Comparison of ENCODE assay signal across 20 cellular contexts in genomic region chr5:59158165-59158564, GRCh38.
DNase-seq lines count a peak whose midpoint lies in the region; ATAC-seq and TF ChIP-seq lines count a peak whose summit lies in the region.
"Had no signal": no experiment of that assay in that cellular context is flagged by ENCODE, and none has a peak within 500 bp of the region (broad histone marks: within the 10 kb centered on the region; RNA-seq: fewer than 3 reads in every experiment).

No MANE protein-coding gene starts in this region.

- TF ChIP-seq RAD21 in IMR-90 (IDR thresholded peaks at IDR 0.05; ENCODE audit: low read length), result no peak

- peaks cover 2% of the 10 kb centered on the region; the same call in 1 of the 2 replicates for H3K4me1 ChIP-seq in IMR-90 (ENCODE audit: control insufficient read depth, insufficient read depth, low read length)
- H3K4me1 ChIP-seq in heart left ventricle, result peaks cover 0 to 33% (median 12%) of the 10 kb centered on the region in 12 donors
- H3K4me1 ChIP-seq in BE2C, result peaks cover 5% of the 10 kb centered on the region; the same call in 1 of the 2 replicates

- no peak overlapping the region for H4K91ac ChIP-seq in IMR-90 (ENCODE audit: insufficient read depth, low read depth, low read length)

- ATAC-seq in IMR-90 (ENCODE audit: low read depth) (no peak), heart left ventricle (peak; percentile 97 to 99 (median 98)), HG03460 (IDR thresholded peaks at IDR 0.05; ENCODE audit: unreplicated experiment) (no peak), HG02884 (IDR thresholded peaks at IDR 0.05; ENCODE audit: unreplicated experiment) (no peak)

- no peak overlapping the region for H3K4ac ChIP-seq in IMR-90 (ENCODE audit: low read depth, low read length)

- H2BK15ac ChIP-seq in IMR-90 (ENCODE audit: low read depth, low read length), result no peak overlapping the region

- H2BK5ac ChIP-seq in IMR-90 (ENCODE audit: low read depth, low read length, poor library complexity, severe bottlenecking), result no peak overlapping the region

- H3K18ac ChIP-seq in IMR-90 (ENCODE audit: low read depth, low read length), result peak overlapping the region; percentile 29; the same call in 1 of the 2 replicates

- H3K9ac ChIP-seq in IMR-90 (ENCODE audit: low read depth, low read length), result no peak overlapping the region
- H3K9ac ChIP-seq: KMS-11 had no signal

- H3K9me3 ChIP-seq in IMR-90 (ENCODE audit: control insufficient read depth, insufficient read depth, low read length) (no peaks in the 10 kb centered on the region), heart left ventricle (no peaks in the 10 kb centered on the region), BE2C (no peaks in the 10 kb centered on the region)
- H3K9me3 ChIP-seq: sigmoid colon, tibial nerve had no signal

- no peak overlapping the region for H2AK5ac ChIP-seq in IMR-90 (ENCODE audit: low read depth, low read length)

- DNase-seq in IMR-90 (peak; percentile 22), SW480 (ENCODE audit: low spot score) (peak; percentile 42), heart left ventricle (peak in 3 of 5 donors; percentile 21 to 46 (median 26)), renal cortical epithelial cell (ENCODE audit: low read depth) (peak; percentile 40), BE2C (no peak)
- DNase-seq: activated CD4-positive, alpha-beta T cell treated with anti-CD3 and anti-CD28 coated beads, Interleukin-2, amount 50 U/mL, for 48 hours; activated naive CD8-positive, alpha-beta T cell treated with anti-CD3 and anti-CD28 coated beads, Interleukin-2, amount 10 ng/mL, durations not matched to agents 7 days and 5 days; activated T-cell treated with anti-CD3 and anti-CD28 coated beads, Interleukin-2, amount 50 U/mL, for 48 hours; C1 segment of cervical spinal cord; immature natural killer cell; NCI-H1436; occipital lobe; sigmoid colon; stimulated activated CD4-positive, alpha-beta T cell treated with anti-CD3 and anti-CD28 coated beads, Interleukin-4, amount 100 ng/mL, for 1 hour; stimulated activated CD8-positive, alpha-beta memory T cell treated with anti-CD3 and anti-CD28 coated beads, Interleukin-4, amount 100 ng/mL, for 48 hours had no signal

- no peak overlapping the region for H2AK9ac ChIP-seq in IMR-90 (replicated peaks; ENCODE audit: low read depth, low read length, poor library complexity)

- BruUV-seq in IMR-90 (replicated peaks; lab: Mats Ljungman, UMichigan), result no TSS peak

- in situ Hi-C loops in IMR-90 (cut with MboI; ENCODE audit: low sequenced_read_pairs), result loop anchor here (25.0 kb wide), 1 partner anchor 671 kb away; the partner anchor contains the start of gene GAPT

- H3K27ac ChIP-seq in IMR-90 (ENCODE audit: insufficient read depth, low read length) (no peak overlapping the region), heart left ventricle (peak overlapping the region; percentile 38 to 85 (median 74))
- H3K27ac ChIP-seq: KMS-11, SK-N-MC, tibial nerve had no signal

- H3K9me1 ChIP-seq in IMR-90 (ENCODE audit: insufficient read depth, low read length), result no peaks in the 10 kb centered on the region

- no peaks in the 10 kb centered on the region for H4K20me1 ChIP-seq in IMR-90 (ENCODE audit: insufficient read depth, low read length)

- WGBS in IMR-90 (ENCODE audit: extremely low coverage in 2 of 2, insufficient read length in 1 of 2), 2 experiments, result no CpG with 5 or more reads among the region's 2 CpGs
- 22 to 30% (median 26%) methylated on average over 2 of the region's 2 CpGs for WGBS in heart left ventricle, 4 donors

- H3K4me2 ChIP-seq in IMR-90 (ENCODE audit: low read depth, low read length), result no peak overlapping the region
- H3K4me2 ChIP-seq: KMS-11 had no signal

- no peaks in the 10 kb centered on the region for H3K79me1 ChIP-seq in IMR-90 (ENCODE audit: low read depth in 1 of 2, low read length in 2 of 2)

- TF ChIP-seq POLR2A in IMR-90 (IDR thresholded peaks at IDR 0.05; ENCODE audit: low read depth, low read length), result no peak
- TF ChIP-seq POLR2A in heart left ventricle (IDR thresholded peaks at IDR 0.05), result peak in 1 of 2 donors; percentile 18

- H3K4me3 ChIP-seq in IMR-90 (ENCODE audit: insufficient read depth, low read depth, low read length), result no peak overlapping the region
- no peak overlapping the region for H3K4me3 ChIP-seq in heart left ventricle
- no peak overlapping the region for H3K4me3 ChIP-seq in BE2C (ENCODE audit: low read depth, low read length)
- H3K4me3 ChIP-seq: sigmoid colon, SK-N-MC, tibial nerve had no signal

- H2BK20ac ChIP-seq in IMR-90 (ENCODE audit: low read depth, low read length), result no peak overlapping the region

- dilution Hi-C loops in IMR-90 (cut with HindIII; ENCODE audit: low sequenced_read_pairs, unreplicated experiment), result no loop called here

- no peak overlapping the region for H4K8ac ChIP-seq in IMR-90 (ENCODE audit: low read depth in 2 of 2, low read length in 2 of 2)

- no peak overlapping the region for H4K5ac ChIP-seq in IMR-90 (ENCODE audit: low read depth, low read length)

- no peak overlapping the region for H3K23ac ChIP-seq in IMR-90 (ENCODE audit: low read depth, low read length)

- TF ChIP-seq CTCF in IMR-90 (conservative IDR thresholded peaks at IDR 0.05; ENCODE audit: low read depth, low read length) (no peak), heart left ventricle (IDR thresholded peaks at IDR 0.05) (no peak), BE2C (IDR thresholded peaks at IDR 0.05; ENCODE audit: low read depth, low read length) (no peak)

- no peak overlapping the region for H2BK120ac ChIP-seq in IMR-90 (ENCODE audit: low read depth, low read length)

- H3K36me3 ChIP-seq in IMR-90 (ENCODE audit: control insufficient read depth, insufficient read depth, low read length) (no peaks in the 10 kb centered on the region), heart left ventricle (no peaks in the 10 kb centered on the region), BE2C (no peaks in the 10 kb centered on the region)
- H3K36me3 ChIP-seq: sigmoid colon, tibial nerve had no signal

- no peak overlapping the region for H2AFZ ChIP-seq in IMR-90 (replicated peaks; ENCODE audit: low read length, poor library complexity)

- H3K14ac ChIP-seq in IMR-90 (replicated peaks; ENCODE audit: low read depth, low read length), result no peak overlapping the region

- CTCF ChIA-PET in IMR-90 (lab: Yijun Ruan, JAX), result interaction anchor here (0.6 kb wide), 1 partner anchor 1803 kb away, joined by 3 read pairs; no protein-coding TSS in a partner anchor

- intact Hi-C loops in IMR-90 (cut with micrococcal nuclease), result no loop called here
- intact Hi-C loops in heart left ventricle (cut with DNase I), result loop anchor here in 1 of 10 donors (10.0 kb wide), 1 partner anchor 233 kb away; no protein-coding TSS in a partner anchor

- POLR2A ChIA-PET in IMR-90 (lab: Charles Lee; ENCODE audit: unreplicated experiment), result no interaction called here

- H3K56ac ChIP-seq in IMR-90 (ENCODE audit: extremely low read depth, insufficient read depth, low read length), result no peak overlapping the region

- H3K27me3 ChIP-seq in IMR-90 (ENCODE audit: control insufficient read depth, insufficient read depth, low read length) (no peaks in the 10 kb centered on the region), heart left ventricle (no peaks in the 10 kb centered on the region), BE2C (no peaks in the 10 kb centered on the region)
- H3K27me3 ChIP-seq: sigmoid colon, tibial nerve had no signal

TF ChIP-seq in IMR-90, 13 proteins besides CTCF, POLR2A, EP300 and RAD21:
- no peak for TF ChIP-seq CHD1 (IDR thresholded peaks at IDR 0.05; ENCODE audit: low read depth, low read length)
- TF ChIP-seq MAFK (IDR thresholded peaks at IDR 0.05; ENCODE audit: low read depth, low read length), result no peak
- no peak for TF ChIP-seq RFX5 (IDR thresholded peaks at IDR 0.05; ENCODE audit: low read depth, low read length)
- no peak for TF ChIP-seq MXI1 (IDR thresholded peaks at IDR 0.05; ENCODE audit: borderline replicate concordance, low read depth, low read length)
- no peak for TF ChIP-seq SMC3 (IDR thresholded peaks at IDR 0.05; ENCODE audit: low read depth, low read length)
- no peak for TF ChIP-seq FOS (IDR thresholded peaks at IDR 0.05; ENCODE audit: low read depth, low read length)
- no peak for TF ChIP-seq CEBPB (IDR thresholded peaks at IDR 0.05; ENCODE audit: low read depth, low read length)
- TF ChIP-seq, protein P1, sequence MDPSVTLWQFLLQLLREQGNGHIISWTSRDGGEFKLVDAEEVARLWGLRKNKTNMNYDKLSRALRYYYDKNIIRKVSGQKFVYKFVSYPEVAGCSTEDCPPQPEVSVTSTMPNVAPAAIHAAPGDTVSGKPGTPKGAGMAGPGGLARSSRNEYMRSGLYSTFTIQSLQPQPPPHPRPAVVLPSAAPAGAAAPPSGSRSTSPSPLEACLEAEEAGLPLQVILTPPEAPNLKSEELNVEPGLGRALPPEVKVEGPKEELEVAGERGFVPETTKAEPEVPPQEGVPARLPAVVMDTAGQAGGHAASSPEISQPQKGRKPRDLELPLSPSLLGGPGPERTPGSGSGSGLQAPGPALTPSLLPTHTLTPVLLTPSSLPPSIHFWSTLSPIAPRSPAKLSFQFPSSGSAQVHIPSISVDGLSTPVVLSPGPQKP (IDR thresholded peaks at IDR 0.05; ENCODE audit: borderline replicate concordance, low read depth, low read length), result no peak
- no peak for TF ChIP-seq MAZ (IDR thresholded peaks at IDR 0.05; ENCODE audit: borderline replicate concordance, low read depth, low read length)
- no peak for TF ChIP-seq RCOR1 (IDR thresholded peaks at IDR 0.05; ENCODE audit: insufficient replicate concordance, low read length)
- TF ChIP-seq NFE2L2 (IDR thresholded peaks at IDR 0.05; ENCODE audit: low read depth, low read length), result no peak
- no peak for TF ChIP-seq BHLHE40 (IDR thresholded peaks at IDR 0.05; ENCODE audit: low read depth, low read length)
- TF ChIP-seq, protein P2, sequence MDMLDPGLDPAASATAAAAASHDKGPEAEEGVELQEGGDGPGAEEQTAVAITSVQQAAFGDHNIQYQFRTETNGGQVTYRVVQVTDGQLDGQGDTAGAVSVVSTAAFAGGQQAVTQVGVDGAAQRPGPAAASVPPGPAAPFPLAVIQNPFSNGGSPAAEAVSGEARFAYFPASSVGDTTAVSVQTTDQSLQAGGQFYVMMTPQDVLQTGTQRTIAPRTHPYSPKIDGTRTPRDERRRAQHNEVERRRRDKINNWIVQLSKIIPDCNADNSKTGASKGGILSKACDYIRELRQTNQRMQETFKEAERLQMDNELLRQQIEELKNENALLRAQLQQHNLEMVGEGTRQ (IDR thresholded peaks at IDR 0.05; ENCODE audit: low read depth, low read length), result no peak
TF ChIP-seq in IMR-90: peak in this region for 0.

Comparison
In these comparisons a context has a peak if more than half of its experiments do, and no peak if none do; other contexts are left out.
1. ATAC-seq: peak in heart left ventricle (4 of 4); none in IMR-90 (single experiment), HG03460 (single experiment) and HG02884 (single experiment).